In the genomic region with DNA sequence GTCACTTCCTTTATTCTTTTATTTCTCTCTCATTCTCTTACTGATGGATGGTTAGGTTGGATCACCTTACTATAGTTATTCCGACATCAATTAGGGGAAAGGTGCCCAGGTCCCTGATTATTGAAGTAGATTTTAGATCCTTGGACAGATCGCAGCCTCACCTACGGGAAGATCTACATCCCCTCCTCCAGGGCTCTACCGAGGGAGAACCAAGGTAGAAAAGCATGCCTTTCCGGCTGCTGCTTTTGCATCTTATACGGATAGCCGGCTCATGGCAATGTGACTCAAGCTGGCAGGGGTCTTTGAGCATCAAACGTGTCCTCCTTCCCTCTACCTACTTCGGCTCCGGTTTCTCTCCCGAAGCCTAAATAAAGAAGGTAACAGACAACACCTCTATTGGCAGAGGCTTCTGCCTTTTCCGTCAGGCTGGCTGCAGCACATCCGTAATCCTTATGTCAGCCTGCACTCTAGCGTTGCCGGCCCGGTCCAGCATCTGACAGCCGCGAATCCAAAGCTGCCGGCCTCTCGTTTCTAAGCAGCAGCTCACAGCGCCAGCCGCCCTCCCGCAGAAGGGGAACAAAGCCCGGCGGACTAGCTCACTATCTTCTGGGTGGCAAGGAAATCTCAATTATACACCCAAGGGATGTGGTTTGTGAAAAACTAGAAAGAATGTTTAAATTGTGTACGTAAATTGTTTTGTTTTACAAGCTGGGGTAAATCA, we compare ENCODE assay signal across 1 cellular context.
TF ChIP-seq lines count a peak whose summit lies in the region.

No MANE protein-coding gene starts in this region.

TF ChIP-seq in WTC11, 78 proteins besides CTCF, POLR2A, EP300 and RAD21 (continued from another document):
- TF ChIP-seq, protein P1, sequence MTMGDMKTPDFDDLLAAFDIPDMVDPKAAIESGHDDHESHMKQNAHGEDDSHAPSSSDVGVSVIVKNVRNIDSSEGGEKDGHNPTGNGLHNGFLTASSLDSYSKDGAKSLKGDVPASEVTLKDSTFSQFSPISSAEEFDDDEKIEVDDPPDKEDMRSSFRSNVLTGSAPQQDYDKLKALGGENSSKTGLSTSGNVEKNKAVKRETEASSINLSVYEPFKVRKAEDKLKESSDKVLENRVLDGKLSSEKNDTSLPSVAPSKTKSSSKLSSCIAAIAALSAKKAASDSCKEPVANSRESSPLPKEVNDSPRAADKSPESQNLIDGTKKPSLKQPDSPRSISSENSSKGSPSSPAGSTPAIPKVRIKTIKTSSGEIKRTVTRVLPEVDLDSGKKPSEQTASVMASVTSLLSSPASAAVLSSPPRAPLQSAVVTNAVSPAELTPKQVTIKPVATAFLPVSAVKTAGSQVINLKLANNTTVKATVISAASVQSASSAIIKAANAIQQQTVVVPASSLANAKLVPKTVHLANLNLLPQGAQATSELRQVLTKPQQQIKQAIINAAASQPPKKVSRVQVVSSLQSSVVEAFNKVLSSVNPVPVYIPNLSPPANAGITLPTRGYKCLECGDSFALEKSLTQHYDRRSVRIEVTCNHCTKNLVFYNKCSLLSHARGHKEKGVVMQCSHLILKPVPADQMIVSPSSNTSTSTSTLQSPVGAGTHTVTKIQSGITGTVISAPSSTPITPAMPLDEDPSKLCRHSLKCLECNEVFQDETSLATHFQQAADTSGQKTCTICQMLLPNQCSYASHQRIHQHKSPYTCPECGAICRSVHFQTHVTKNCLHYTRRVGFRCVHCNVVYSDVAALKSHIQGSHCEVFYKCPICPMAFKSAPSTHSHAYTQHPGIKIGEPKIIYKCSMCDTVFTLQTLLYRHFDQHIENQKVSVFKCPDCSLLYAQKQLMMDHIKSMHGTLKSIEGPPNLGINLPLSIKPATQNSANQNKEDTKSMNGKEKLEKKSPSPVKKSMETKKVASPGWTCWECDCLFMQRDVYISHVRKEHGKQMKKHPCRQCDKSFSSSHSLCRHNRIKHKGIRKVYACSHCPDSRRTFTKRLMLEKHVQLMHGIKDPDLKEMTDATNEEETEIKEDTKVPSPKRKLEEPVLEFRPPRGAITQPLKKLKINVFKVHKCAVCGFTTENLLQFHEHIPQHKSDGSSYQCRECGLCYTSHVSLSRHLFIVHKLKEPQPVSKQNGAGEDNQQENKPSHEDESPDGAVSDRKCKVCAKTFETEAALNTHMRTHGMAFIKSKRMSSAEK (CRISPR knock-in tag; IDR thresholded peaks at IDR 0.05; ENCODE audit: borderline replicate concordance): no peak
